9 cellular contexts compared by ENCODE assay signal in genomic region chr1:47178665-47179022, GRCh38. TPM values are rescaled to one million over a fixed set of nuclear protein-coding genes. Genes with fewer than 3 reads are reported as not detected.
A peak's percentile ranks its signal among the peaks of the same experiment; 100 is the strongest.
DNase-seq lines count a peak whose midpoint lies in the region; ATAC-seq and TF ChIP-seq lines count a peak whose summit lies in the region.
"Had no signal": no experiment of that assay in that cellular context is flagged by ENCODE, and none has a peak within 500 bp of the region (broad histone marks: within the 10 kb centered on the region; RNA-seq: fewer than 3 reads in every experiment).

No MANE protein-coding gene starts in this region.

- H3K4me3 Mint-ChIP-seq in endothelial cell (ENCODE audit: unreplicated experiment), result peak overlapping the region; percentile 81

- H3K4me1 Mint-ChIP-seq in endothelial cell (ENCODE audit: unreplicated experiment), result peaks cover 46% of the 10 kb centered on the region

- H3K27ac Mint-ChIP-seq in endothelial cell (ENCODE audit: unreplicated experiment), result peak overlapping the region; percentile 65

- H3K79me2 ChIP-seq in OCI-LY3 (ENCODE audit: low read length) (no peaks in the 10 kb centered on the region), osteoblast (ENCODE audit: insufficient read depth, low read length) (no peaks in the 10 kb centered on the region)

- H3K4me3 ChIP-seq in GM12865 (ENCODE audit: low read depth, low read length), result peak overlapping the region; percentile 50
- peak overlapping the region; percentile 97 for H3K4me3 ChIP-seq in OCI-LY3 (ENCODE audit: low read length)
- peak overlapping the region; percentile 75 for H3K4me3 ChIP-seq in osteoblast (ENCODE audit: insufficient read depth, low read length)

- peaks cover 5% of the 10 kb centered on the region for H3K9me3 Mint-ChIP-seq in endothelial cell (ENCODE audit: unreplicated experiment)

- H3K9me3 ChIP-seq in OCI-LY3 (ENCODE audit: insufficient read depth, low read length) (no peaks in the 10 kb centered on the region), osteoblast (ENCODE audit: low read depth, low read length) (no peaks in the 10 kb centered on the region)
- H3K9me3 ChIP-seq: testis had no signal

- peaks cover 26% of the 10 kb centered on the region for H3K27me3 Mint-ChIP-seq in endothelial cell (ENCODE audit: unreplicated experiment)

- peaks cover 4% of the 10 kb centered on the region; the same call in 1 of the 2 replicates for H3K4me1 ChIP-seq in OCI-LY3 (ENCODE audit: low read length)
- peaks cover 16% of the 10 kb centered on the region for H3K4me1 ChIP-seq in osteoblast (ENCODE audit: insufficient read depth, low read length)

- H4K20me1 ChIP-seq in OCI-LY3 (ENCODE audit: insufficient read depth, low read length) (no peaks in the 10 kb centered on the region), osteoblast (ENCODE audit: insufficient read depth, low read length) (no peaks in the 10 kb centered on the region)

- H3K27me3 ChIP-seq in OCI-LY3 (ENCODE audit: low read depth, low read length) (peaks cover 6% of the 10 kb centered on the region), osteoblast (ENCODE audit: insufficient read depth, low read length) (no peaks in the 10 kb centered on the region)
- H3K27me3 ChIP-seq: testis had no signal

- H3K36me3 Mint-ChIP-seq in endothelial cell (ENCODE audit: low read depth, unreplicated experiment), result no peaks in the 10 kb centered on the region

- H3K4me2 ChIP-seq in OCI-LY3 (ENCODE audit: low read length) (peak overlapping the region; percentile 100), osteoblast (ENCODE audit: insufficient read depth, low read length) (peak overlapping the region; percentile 99)

- H3K27ac ChIP-seq in OCI-LY3 (ENCODE audit: low read length) (no peak overlapping the region), osteoblast (ENCODE audit: low read depth, low read length) (no peak overlapping the region)
- H3K27ac ChIP-seq: testis had no signal

- H3K36me3 ChIP-seq in OCI-LY3 (replicated peaks; ENCODE audit: low read depth, low read length), result no peaks in the 10 kb centered on the region
- no peaks in the 10 kb centered on the region for H3K36me3 ChIP-seq in osteoblast (ENCODE audit: insufficient read depth, low read length)

- ATAC-seq in GM18868 (IDR thresholded peaks at IDR 0.05; ENCODE audit: unreplicated experiment), result no peak
- no peak for ATAC-seq in GM21786 (IDR thresholded peaks at IDR 0.05; ENCODE audit: unreplicated experiment)

- peak overlapping the region; percentile 54; the same call in 1 of the 2 replicates for H2AFZ ChIP-seq in OCI-LY3 (ENCODE audit: low read depth, low read length)
- peak overlapping the region; percentile 99 for H2AFZ ChIP-seq in osteoblast (ENCODE audit: low read length)

- TF ChIP-seq CTCF in GM12865 (IDR thresholded peaks at IDR 0.05; ENCODE audit: insufficient read depth, low read depth, low read length, missing control alignments) (no peak), OCI-LY3 (IDR thresholded peaks at IDR 0.05; ENCODE audit: low read depth, low read length) (no peak), endothelial cell (IDR thresholded peaks at IDR 0.05; ENCODE audit: unreplicated experiment) (no peak), osteoblast (IDR thresholded peaks at IDR 0.05; ENCODE audit: extremely low read depth, low read depth, low read length) (no peak)

- peak overlapping the region; percentile 41; the same call in 1 of the 2 replicates for H3K9ac ChIP-seq in OCI-LY3 (ENCODE audit: low read length)

- DNase-seq in GM12865 (ENCODE audit: low read depth) (no peak), endothelial cell (ENCODE audit: low spot score) (no peak), osteoblast (ENCODE audit: insufficient read length, low spot score, missing footprints) (no peak), NCI-H1930 (lab: John Stamatoyannopoulos, UW) (no peak), COR-L47 (lab: John Stamatoyannopoulos, UW) (no peak)

RNA-seq across cellular contexts. Expression of gene PDZK1IP1, which starts 11.2 kb away (rescaled TPM):
- total RNA-seq in endothelial cell (ENCODE audit: unreplicated experiment) (not detected), osteoblast (not detected in 2 replicates)

RNA-seq across cellular contexts. Expression of gene CYP4A22, which starts 41.4 kb away (rescaled TPM):
- total RNA-seq in endothelial cell (ENCODE audit: unreplicated experiment) (not detected), osteoblast (not detected in 2 replicates)

RNA-seq across cellular contexts. Expression of gene TAL1, which starts 53.4 kb away (rescaled TPM):
- total RNA-seq in endothelial cell (ENCODE audit: unreplicated experiment) (199 TPM), osteoblast (not detected in 2 replicates)

Comparison
In these comparisons a context has a peak if more than half of its experiments do, and no peak if none do; other contexts are left out.
1. RNA of gene TAL1, which starts 53.4 kb away (total RNA-seq): 199 TPM in endothelial cell (single experiment); not detected in osteoblast; every median in the first group is over 100 times any median in the second.
2. Peak in every context shown above with its lines, with median percentiles within 50 percentile points of each other: H3K4me3 ChIP-seq.